ENCODE assay signal across 12 cellular contexts in genomic region chr6:156617376-156617775, GRCh38.
DNase-seq lines count a peak whose midpoint lies in the region; ATAC-seq and TF ChIP-seq lines count a peak whose summit lies in the region.
"Had no signal": no experiment of that assay in that cellular context is flagged by ENCODE, and none has a peak within 500 bp of the region (broad histone marks: within the 10 kb centered on the region; RNA-seq: fewer than 3 reads in every experiment).

No MANE protein-coding gene starts in this region.

- ATAC-seq in GM21390 (IDR thresholded peaks at IDR 0.05; ENCODE audit: unreplicated experiment) = no peak
- ATAC-seq: GM12878, SK-N-SH treated with all-trans-retinoic acid at 6 μM for 48 hours had no signal

- no peak overlapping the region for H3K4me3 ChIP-seq in epithelial cell of proximal tubule (ENCODE audit: low read depth, low read length)
- H3K4me3 ChIP-seq: GM12878 had no signal

- DNase-seq in DMS79 (lab: John Stamatoyannopoulos, UW) = peak; percentile 67
- peak; percentile 70 for DNase-seq in NCI-H226
- peak; percentile 57 for DNase-seq in epithelial cell of proximal tubule (ENCODE audit: low read depth)
- peak; percentile 2 for DNase-seq in myocyte (ENCODE audit: low read depth)
- DNase-seq in islet precursor cell = no peak
- DNase-seq in activated effector memory CD4-positive, alpha-beta T cell treated with Interleukin-2 at 50 U/mL for 16 hours = no peak
- no peak for DNase-seq in NCI-H2029 (lab: John Stamatoyannopoulos, UW)
- DNase-seq: CD4-positive, CD25-positive, alpha-beta regulatory T cell; NCI-H2081 treated with DMSO at 0.1 percent for 48 hours had no signal

- no peak for TF ChIP-seq CTCF in epithelial cell of proximal tubule (conservative IDR thresholded peaks at IDR 0.05; ENCODE audit: low read depth, low read length)

Comparison
In these comparisons a context has a peak if more than half of its experiments do, and no peak if none do; other contexts are left out.
1. DNase-seq: peak in DMS79 (single experiment), NCI-H226 (single experiment), epithelial cell of proximal tubule (single experiment) and myocyte (single experiment); none in islet precursor cell (single experiment), activated effector memory CD4-positive, alpha-beta T cell treated with Interleukin-2 at 50 U/mL for 16 hours (single experiment) and NCI-H2029 (single experiment).